2 cellular contexts compared by ENCODE assay signal in the genomic region with DNA sequence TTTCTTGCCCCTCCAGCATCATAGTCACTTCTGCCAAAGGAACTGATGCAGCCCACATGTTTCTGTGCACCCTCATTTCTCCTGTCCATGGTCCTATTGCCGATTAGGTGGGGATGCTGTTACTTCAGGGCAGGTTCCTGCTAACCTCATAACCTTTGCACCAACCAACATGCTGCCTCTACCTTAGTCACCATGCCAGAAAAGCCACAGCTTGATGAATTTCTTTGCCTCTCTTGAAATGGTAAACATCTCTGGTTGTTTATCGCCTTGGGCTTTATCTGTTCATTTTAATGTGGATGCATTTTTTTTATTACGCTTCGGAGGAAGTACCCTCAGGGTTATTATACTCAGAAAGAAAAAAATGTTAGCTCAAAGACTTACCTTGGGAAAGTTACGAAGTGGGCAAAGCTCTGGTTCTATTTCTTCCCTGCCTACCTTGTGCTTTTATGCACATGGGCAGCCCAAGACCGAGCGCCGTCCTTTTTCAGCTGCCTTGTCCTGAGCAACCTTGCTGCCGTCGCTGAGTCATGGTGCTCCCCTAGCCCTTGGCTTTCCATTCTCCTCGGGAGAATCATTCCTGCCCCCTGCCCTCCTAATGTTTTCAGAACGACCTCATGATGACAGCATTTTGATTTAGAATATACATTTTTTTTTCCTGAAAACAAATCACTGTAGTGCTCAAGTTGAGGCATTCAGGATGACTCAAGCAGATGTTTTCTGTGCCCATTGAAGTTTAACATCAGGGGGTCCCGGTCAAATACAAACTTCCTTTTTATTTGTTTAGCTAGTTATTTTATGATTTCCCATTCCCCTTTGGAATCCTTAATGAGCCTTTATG.
A peak's percentile ranks its signal among the peaks of the same experiment; 100 is the strongest.
TF ChIP-seq lines count a peak whose summit lies in the region.

No MANE protein-coding gene starts in this region.

TF ChIP-seq in GM23338, 12 proteins besides CTCF, POLR2A, EP300 and RAD21 (continues in another document):
- TF ChIP-seq CREB1 (CRISPR knock-in tag; IDR thresholded peaks at IDR 0.05; ENCODE audit: low read depth) = no peak
- no peak for TF ChIP-seq ZNF331 (CRISPR knock-in tag; IDR thresholded peaks at IDR 0.05; ENCODE audit: low read depth)
- no peak for TF ChIP-seq ZNF114 (CRISPR knock-in tag; IDR thresholded peaks at IDR 0.05)
- TF ChIP-seq JUNB (IDR thresholded peaks at IDR 0.05; ENCODE audit: unreplicated experiment) = no peak
- TF ChIP-seq EZH2 (IDR thresholded peaks at IDR 0.05; ENCODE audit: low read depth, unreplicated experiment) = no peak
- TF ChIP-seq, protein P1, sequence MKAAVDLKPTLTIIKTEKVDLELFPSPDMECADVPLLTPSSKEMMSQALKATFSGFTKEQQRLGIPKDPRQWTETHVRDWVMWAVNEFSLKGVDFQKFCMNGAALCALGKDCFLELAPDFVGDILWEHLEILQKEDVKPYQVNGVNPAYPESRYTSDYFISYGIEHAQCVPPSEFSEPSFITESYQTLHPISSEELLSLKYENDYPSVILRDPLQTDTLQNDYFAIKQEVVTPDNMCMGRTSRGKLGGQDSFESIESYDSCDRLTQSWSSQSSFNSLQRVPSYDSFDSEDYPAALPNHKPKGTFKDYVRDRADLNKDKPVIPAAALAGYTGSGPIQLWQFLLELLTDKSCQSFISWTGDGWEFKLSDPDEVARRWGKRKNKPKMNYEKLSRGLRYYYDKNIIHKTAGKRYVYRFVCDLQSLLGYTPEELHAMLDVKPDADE (IDR thresholded peaks at IDR 0.05) = no peak
- TF ChIP-seq EZH2phosphoT487 (IDR thresholded peaks at IDR 0.05; ENCODE audit: unreplicated experiment) = no peak
- TF ChIP-seq, protein P2, sequence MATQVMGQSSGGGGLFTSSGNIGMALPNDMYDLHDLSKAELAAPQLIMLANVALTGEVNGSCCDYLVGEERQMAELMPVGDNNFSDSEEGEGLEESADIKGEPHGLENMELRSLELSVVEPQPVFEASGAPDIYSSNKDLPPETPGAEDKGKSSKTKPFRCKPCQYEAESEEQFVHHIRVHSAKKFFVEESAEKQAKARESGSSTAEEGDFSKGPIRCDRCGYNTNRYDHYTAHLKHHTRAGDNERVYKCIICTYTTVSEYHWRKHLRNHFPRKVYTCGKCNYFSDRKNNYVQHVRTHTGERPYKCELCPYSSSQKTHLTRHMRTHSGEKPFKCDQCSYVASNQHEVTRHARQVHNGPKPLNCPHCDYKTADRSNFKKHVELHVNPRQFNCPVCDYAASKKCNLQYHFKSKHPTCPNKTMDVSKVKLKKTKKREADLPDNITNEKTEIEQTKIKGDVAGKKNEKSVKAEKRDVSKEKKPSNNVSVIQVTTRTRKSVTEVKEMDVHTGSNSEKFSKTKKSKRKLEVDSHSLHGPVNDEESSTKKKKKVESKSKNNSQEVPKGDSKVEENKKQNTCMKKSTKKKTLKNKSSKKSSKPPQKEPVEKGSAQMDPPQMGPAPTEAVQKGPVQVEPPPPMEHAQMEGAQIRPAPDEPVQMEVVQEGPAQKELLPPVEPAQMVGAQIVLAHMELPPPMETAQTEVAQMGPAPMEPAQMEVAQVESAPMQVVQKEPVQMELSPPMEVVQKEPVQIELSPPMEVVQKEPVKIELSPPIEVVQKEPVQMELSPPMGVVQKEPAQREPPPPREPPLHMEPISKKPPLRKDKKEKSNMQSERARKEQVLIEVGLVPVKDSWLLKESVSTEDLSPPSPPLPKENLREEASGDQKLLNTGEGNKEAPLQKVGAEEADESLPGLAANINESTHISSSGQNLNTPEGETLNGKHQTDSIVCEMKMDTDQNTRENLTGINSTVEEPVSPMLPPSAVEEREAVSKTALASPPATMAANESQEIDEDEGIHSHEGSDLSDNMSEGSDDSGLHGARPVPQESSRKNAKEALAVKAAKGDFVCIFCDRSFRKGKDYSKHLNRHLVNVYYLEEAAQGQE (IDR thresholded peaks at IDR 0.05; ENCODE audit: unreplicated experiment) = no peak
- no peak for TF ChIP-seq NANOG (IDR thresholded peaks at IDR 0.05; ENCODE audit: borderline replicate concordance)
- TF ChIP-seq STAT1 (IDR thresholded peaks at IDR 0.05; ENCODE audit: unreplicated experiment) = no peak

TF ChIP-seq in H1, 55 proteins besides CTCF, POLR2A, EP300 and RAD21:
- TF ChIP-seq MAFK (IDR thresholded peaks at IDR 0.05; ENCODE audit: low read depth, low read length) = peak; percentile 19; the same call in 1 of the 2 replicates
- TF ChIP-seq BACH1 (IDR thresholded peaks at IDR 0.05; ENCODE audit: low read length) = peak; percentile 78; the same call in 1 of the 2 replicates
- no peak for TF ChIP-seq FOSL1 (IDR thresholded peaks at IDR 0.05; ENCODE audit: insufficient read depth, low read depth, low read length)
- TF ChIP-seq SAP30 (IDR thresholded peaks at IDR 0.05; ENCODE audit: insufficient read depth, insufficient replicate concordance, low read length) = no peak
TF ChIP-seq in H1: peak in this region for 2.
